Comparison of ENCODE assay signal across 15 cellular contexts in the genomic region with DNA sequence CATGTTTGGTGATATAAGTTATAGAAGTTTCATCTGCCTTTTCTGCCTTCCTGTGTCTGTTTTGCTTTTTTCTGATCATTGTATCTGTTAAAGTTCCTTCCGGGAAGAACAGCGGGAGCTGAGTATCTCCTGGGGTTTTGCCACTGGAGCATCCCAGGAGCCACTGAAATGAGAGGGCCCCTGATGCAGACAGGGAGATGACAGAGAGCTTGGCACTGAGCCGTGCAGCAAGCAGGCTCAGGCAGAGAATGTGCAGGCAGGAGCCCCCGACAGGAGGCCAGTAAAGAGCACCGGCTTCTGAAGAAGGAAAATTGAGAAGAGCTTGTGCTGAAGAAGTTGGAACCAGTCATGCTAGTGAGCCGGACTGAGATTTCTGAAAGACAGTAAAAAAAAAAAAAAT.
DNase-seq lines count a peak whose midpoint lies in the region; ATAC-seq, FAIRE-seq and TF ChIP-seq lines count a peak whose summit lies in the region.
"Had no signal": no experiment of that assay in that cellular context is flagged by ENCODE, and none has a peak within 500 bp of the region (broad histone marks: within the 10 kb centered on the region; RNA-seq: fewer than 3 reads in every experiment).

No MANE protein-coding gene starts in this region.

- H3K27ac ChIP-seq in left ventricle myocardium inferior (replicated peaks) (peak overlapping the region; percentile 38), heart left ventricle (peak overlapping the region in 5 of 12 donors; percentile 19 to 76 (median 39)), neuronal stem cell (replicated peaks; ENCODE audit: low read length) (no peak overlapping the region)
- H3K27ac ChIP-seq: BLaER1 treated with 17β-estradiol and CSF1 and Interleukin-3, amounts not matched to agents 10 nM and 100 nM; RWPE1 had no signal

- H3K27me3 ChIP-seq in left ventricle myocardium inferior (ENCODE audit: low read depth) (no peaks in the 10 kb centered on the region), heart left ventricle (no peaks in the 10 kb centered on the region), neuronal stem cell (ENCODE audit: control insufficient read depth in 3 of 3, insufficient read depth in 3 of 3, low read depth in 1 of 3, low read length in 3 of 3) (no peaks in the 10 kb centered on the region)
- H3K27me3 ChIP-seq: BLaER1 treated with 17β-estradiol and CSF1 and Interleukin-3, amounts not matched to agents 10 nM and 100 nM had no signal

- H3K79me1 ChIP-seq in neuronal stem cell (ENCODE audit: low read depth, low read length), result no peaks in the 10 kb centered on the region

- H3K9me3 ChIP-seq in left ventricle myocardium inferior (replicated peaks), result no peaks in the 10 kb centered on the region
- no peaks in the 10 kb centered on the region for H3K9me3 ChIP-seq in heart left ventricle
- no peaks in the 10 kb centered on the region for H3K9me3 ChIP-seq in neuronal stem cell (replicated peaks in 1 of 2; ENCODE audit: control insufficient read depth in 2 of 2, insufficient read depth in 1 of 2, low read depth in 1 of 2, low read length in 2 of 2)
- H3K9me3 ChIP-seq: BLaER1 treated with 17β-estradiol and CSF1 and Interleukin-3, amounts not matched to agents 10 nM and 100 nM had no signal

- no peak for TF ChIP-seq POLR2A in heart left ventricle (IDR thresholded peaks at IDR 0.05)

- H3K23ac ChIP-seq in neuronal stem cell (ENCODE audit: low read depth, low read length, poor library complexity), result no peak overlapping the region

- no peak overlapping the region for H2BK120ac ChIP-seq in neuronal stem cell (ENCODE audit: low read depth, low read length)

- H2BK15ac ChIP-seq in neuronal stem cell (ENCODE audit: low read length), result no peak overlapping the region

- H3K27me3 Mint-ChIP-seq in endothelial cell (ENCODE audit: unreplicated experiment), result peaks cover 9% of the 10 kb centered on the region
- H3K27me3 Mint-ChIP-seq in activated T-cell treated with anti-CD3 and anti-CD28 coated beads, Interleukin-2, amount 50 U/mL, for 4 hours (ENCODE audit: low read depth), result no peaks in the 10 kb centered on the region

- peak overlapping the region; percentile 32 for H3K27ac Mint-ChIP-seq in endothelial cell (ENCODE audit: unreplicated experiment)

- H3K9me3 Mint-ChIP-seq in endothelial cell (ENCODE audit: unreplicated experiment), result no peaks in the 10 kb centered on the region
- no peaks in the 10 kb centered on the region for H3K9me3 Mint-ChIP-seq in activated T-cell treated with anti-CD3 and anti-CD28 coated beads, Interleukin-2, amount 50 U/mL, for 4 hours

- WGBS in heart left ventricle, 4 donors, result 55 to 66% (median 62%) methylated on average over 6 of the region's 6 CpGs
- no CpG with 5 or more reads among the region's 6 CpGs for WGBS in neuronal stem cell (ENCODE audit: extremely low coverage in 2 of 2, insufficient read length in 2 of 2, insufficient replicate concordance in 1 of 2), 2 donors

- H4K8ac ChIP-seq in neuronal stem cell (ENCODE audit: low read depth, low read length), result no peak overlapping the region

- H2AFZ ChIP-seq in neuronal stem cell (ENCODE audit: low read length), result no peak overlapping the region

- no peak overlapping the region for H2BK12ac ChIP-seq in neuronal stem cell (ENCODE audit: low read length)

- no peak overlapping the region for H2BK5ac ChIP-seq in neuronal stem cell (ENCODE audit: low read length)

- H3K14ac ChIP-seq in neuronal stem cell (ENCODE audit: low read length), result no peak overlapping the region

- peak overlapping the region; percentile 73 for H3K18ac ChIP-seq in neuronal stem cell (ENCODE audit: low read length)

- ATAC-seq in heart left ventricle, result no peak
- no peak for ATAC-seq in GM18519 (IDR thresholded peaks at IDR 0.05; ENCODE audit: low FRiP score, unreplicated experiment)
- ATAC-seq in activated T-cell treated with anti-CD3 and anti-CD28 coated beads, Interleukin-2, amount 50 U/mL, for 4 hours, result no peak

- intact Hi-C loops in left ventricle myocardium inferior (cut with micrococcal nuclease) (no loop called here), heart left ventricle (cut with DNase I) (no loop called here)

- H3K4me3 ChIP-seq in left ventricle myocardium inferior (no peak overlapping the region), heart left ventricle (no peak overlapping the region), neuronal stem cell (ENCODE audit: low read length in 2 of 2) (no peak overlapping the region)
- H3K4me3 ChIP-seq: BLaER1 treated with 17β-estradiol and CSF1 and Interleukin-3, amounts not matched to agents 10 nM and 100 nM had no signal

- H3K36me3 Mint-ChIP-seq in endothelial cell (ENCODE audit: low read depth, unreplicated experiment), result peaks cover 3% of the 10 kb centered on the region
- no peaks in the 10 kb centered on the region for H3K36me3 Mint-ChIP-seq in activated T-cell treated with anti-CD3 and anti-CD28 coated beads, Interleukin-2, amount 50 U/mL, for 4 hours (ENCODE audit: insufficient read depth)

- no peak overlapping the region for H3K4me3 Mint-ChIP-seq in endothelial cell (ENCODE audit: unreplicated experiment)
- H3K4me3 Mint-ChIP-seq in activated T-cell treated with anti-CD3 and anti-CD28 coated beads, Interleukin-2, amount 50 U/mL, for 4 hours, result no peak overlapping the region

- no peak overlapping the region for H2AK5ac ChIP-seq in neuronal stem cell (ENCODE audit: low read depth, low read length)

- DNase-seq in left ventricle myocardium inferior (no peak), heart left ventricle (no peak), endothelial cell (ENCODE audit: low spot score) (no peak), neuronal stem cell (ENCODE audit: low spot score) (no peak), HTR-8/SVneo (ENCODE audit: insufficient read length, low spot score) (no peak)
- DNase-seq in activated T-cell treated with anti-CD3 and anti-CD28 coated beads, Interleukin-2, amount 50 U/mL, for 4 hours, result no peak
- DNase-seq: GOT3, NCI-H187 treated with DMSO at 0.1 percent for 48 hours, NCI-H510A, NCI-H774 had no signal

- H3K36me3 ChIP-seq in left ventricle myocardium inferior (no peaks in the 10 kb centered on the region), heart left ventricle (no peaks in the 10 kb centered on the region), neuronal stem cell (replicated peaks in 1 of 2; ENCODE audit: control insufficient read depth in 2 of 2, insufficient read depth in 2 of 2, low read length in 2 of 2) (no peaks in the 10 kb centered on the region)
- H3K36me3 ChIP-seq: BLaER1 treated with 17β-estradiol and CSF1 and Interleukin-3, amounts not matched to agents 10 nM and 100 nM had no signal

- no peak overlapping the region for H3K4ac ChIP-seq in neuronal stem cell (ENCODE audit: low read length)

- no peak overlapping the region for H3K4me2 ChIP-seq in neuronal stem cell (ENCODE audit: insufficient read depth, low read length, poor library complexity, severe bottlenecking)
- H3K4me2 ChIP-seq: BLaER1 treated with 17β-estradiol and CSF1 and Interleukin-3, amounts not matched to agents 10 nM and 100 nM had no signal

- H3K4me1 ChIP-seq in left ventricle myocardium inferior (peaks cover 8% of the 10 kb centered on the region), heart left ventricle (peaks cover 0 to 11% (median 0%) of the 10 kb centered on the region in 12 donors), neuronal stem cell (ENCODE audit: control insufficient read depth in 2 of 2, insufficient read depth in 1 of 2, low read depth in 1 of 2, low read length in 2 of 2) (peaks cover 5 to 11% of the 10 kb centered on the region in 2 donors)

- H3K4me1 Mint-ChIP-seq in endothelial cell (ENCODE audit: unreplicated experiment), result peaks cover 65% of the 10 kb centered on the region
- no peaks in the 10 kb centered on the region for H3K4me1 Mint-ChIP-seq in activated T-cell treated with anti-CD3 and anti-CD28 coated beads, Interleukin-2, amount 50 U/mL, for 4 hours (ENCODE audit: low read depth)

- no peak overlapping the region for H4K91ac ChIP-seq in neuronal stem cell (ENCODE audit: low read depth, low read length, poor library complexity)

- FAIRE-seq in HTR-8/SVneo (lab: Jason Lieb, UNC), result no peak
- FAIRE-seq: A204.1, GM12892 had no signal

- H3K9ac ChIP-seq in neuronal stem cell (ENCODE audit: low read depth, low read length, poor library complexity), result no peak overlapping the region
- H3K9ac ChIP-seq: BLaER1 treated with 17β-estradiol and CSF1 and Interleukin-3, amounts not matched to agents 10 nM and 100 nM had no signal

- TF ChIP-seq CTCF in left ventricle myocardium inferior (IDR thresholded peaks at IDR 0.05; ENCODE audit: borderline replicate concordance) (no peak), heart left ventricle (IDR thresholded peaks at IDR 0.05) (no peak), endothelial cell (IDR thresholded peaks at IDR 0.05; ENCODE audit: unreplicated experiment) (no peak)
